20 cellular contexts compared by ENCODE assay signal in genomic region chr2:83017366-83018090, GRCh38.
DNase-seq lines count a peak whose midpoint lies in the region; ATAC-seq, FAIRE-seq and TF ChIP-seq lines count a peak whose summit lies in the region.
"Had no signal": no experiment of that assay in that cellular context is flagged by ENCODE, and none has a peak within 500 bp of the region (broad histone marks: within the 10 kb centered on the region; RNA-seq: fewer than 3 reads in every experiment).

No MANE protein-coding gene starts in this region.

- H3K4me1 ChIP-seq in smooth muscle cell (ENCODE audit: low read depth) (no peaks in the 10 kb centered on the region), pancreas (no peaks in the 10 kb centered on the region)
- H3K4me1 ChIP-seq: BE2C, Peyer's patch, SJSA1 had no signal

- DNase-seq in HPDE6-E6E7 (ENCODE audit: extremely low spot score) (peak; percentile 44), amniotic epithelial cell (ENCODE audit: low read depth) (peak; percentile 48), fibroblast of pulmonary artery (ENCODE audit: low read depth) (peak; percentile 37), smooth muscle cell (lab: John Stamatoyannopoulos, UW; ENCODE audit: unreplicated experiment) (no peak), pancreas (no peak), NCI-H524 (lab: John Stamatoyannopoulos, UW) (no peak)
- DNase-seq: BE2C, MM.1S, NCI-H1048, NCI-H1436 treated with DMSO at 0.1 percent for 48 hours, NCI-H2029, NCI-H345, NCI-H524 treated with DMSO at 0.1 percent for 48 hours, Peyer's patch had no signal

- no peak for TF ChIP-seq CTCF in fibroblast of pulmonary artery (IDR thresholded peaks at IDR 0.05; ENCODE audit: low read length, missing control alignments)
- TF ChIP-seq CTCF in smooth muscle cell (IDR thresholded peaks at IDR 0.05; ENCODE audit: borderline replicate concordance, insufficient read depth, poor library complexity, severe bottlenecking) = no peak
- TF ChIP-seq CTCF in pancreas (IDR thresholded peaks at IDR 0.05) = no peak

- H3F3A ChIP-seq in smooth muscle cell (ENCODE audit: low read depth) = no peaks in the 10 kb centered on the region

- no peaks in the 10 kb centered on the region for H3K79me2 ChIP-seq in smooth muscle cell (ENCODE audit: low read depth)

- H3K27me3 ChIP-seq in smooth muscle cell (ENCODE audit: low read depth) (no peaks in the 10 kb centered on the region), pancreas (no peaks in the 10 kb centered on the region)
- H3K27me3 ChIP-seq: BE2C, Peyer's patch, SJSA1 had no signal

- H3K4me3 ChIP-seq in fibroblast of pulmonary artery (replicated peaks; ENCODE audit: low read depth, low read length) (no peak overlapping the region), smooth muscle cell (no peak overlapping the region), pancreas (no peak overlapping the region)
- H3K4me3 ChIP-seq: GM12878, K562, Peyer's patch, SJSA1 had no signal

- no peaks in the 10 kb centered on the region for H3K36me3 ChIP-seq in smooth muscle cell (ENCODE audit: low read depth)
- H3K36me3 ChIP-seq in pancreas = no peaks in the 10 kb centered on the region
- H3K36me3 ChIP-seq: BE2C, Peyer's patch, SJSA1 had no signal

- no peaks in the 10 kb centered on the region for H4K20me1 ChIP-seq in smooth muscle cell (ENCODE audit: low read depth)

- no peak for ATAC-seq in GM21381 (IDR thresholded peaks at IDR 0.05; ENCODE audit: unreplicated experiment)
- ATAC-seq in pancreas = no peak
- ATAC-seq: GM12878, K562, Right ventricle myocardium inferior had no signal

- H3K9ac ChIP-seq in smooth muscle cell (ENCODE audit: low read depth) = no peak overlapping the region

- H3K27ac ChIP-seq in smooth muscle cell (ENCODE audit: low read depth) = no peak overlapping the region
- no peak overlapping the region for H3K27ac ChIP-seq in pancreas
- H3K27ac ChIP-seq: Peyer's patch, SJSA1 had no signal

- intact Hi-C loops in pancreas (cut with DNase I) = no loop called here

- no peak for FAIRE-seq in pancreas (lab: Jason Lieb, UNC)
- FAIRE-seq: GM12878, H54, K562 had no signal

- peak overlapping the region; percentile 23 for H2AFZ ChIP-seq in smooth muscle cell (ENCODE audit: low read depth)

- no peaks in the 10 kb centered on the region for H3K9me3 ChIP-seq in smooth muscle cell (replicated peaks; ENCODE audit: low read depth)
- no peaks in the 10 kb centered on the region for H3K9me3 ChIP-seq in pancreas
- H3K9me3 ChIP-seq: BE2C, Peyer's patch, SJSA1 had no signal

- H3K4me2 ChIP-seq in smooth muscle cell = peak overlapping the region; percentile 44

- 79% methylated on average over 2 of the region's 2 CpGs for WGBS in smooth muscle cell (ENCODE audit: low lambda C conversion rate)
- WGBS in pancreas, 2 donors = 98% methylated on average over 2 of the region's 2 CpGs

Comparison
In these comparisons a context has a peak if more than half of its experiments do, and no peak if none do; other contexts are left out.
1. DNase-seq: peak in HPDE6-E6E7 (single experiment), amniotic epithelial cell (single experiment) and fibroblast of pulmonary artery (single experiment); none in smooth muscle cell (single experiment), pancreas (0 of 6) and NCI-H524 (0 of 2).